In genomic region chr6:121305957-121306607, GRCh38 we compare ENCODE assay signal across 8 cellular contexts. TPM values are rescaled to one million over a fixed set of nuclear protein-coding genes. Genes with fewer than 3 reads are reported as not detected.
DNase-seq lines count a peak whose midpoint lies in the region; ATAC-seq and TF ChIP-seq lines count a peak whose summit lies in the region.

No MANE protein-coding gene starts in this region.

- H3K23ac ChIP-seq in mesendoderm (ENCODE audit: low read length), result no peak overlapping the region

- TF ChIP-seq CTCF in breast epithelium (IDR thresholded peaks at IDR 0.05), result peak in 2 of 3 donors; percentile 29 to 31

- no peak for ATAC-seq in CD4-positive, CD25-positive, alpha-beta regulatory T cell (ENCODE audit: low read depth in 2 of 2)
- ATAC-seq in GM18870 (IDR thresholded peaks at IDR 0.05; ENCODE audit: unreplicated experiment), result peak; percentile 81
- ATAC-seq in HG03095 (IDR thresholded peaks at IDR 0.05; ENCODE audit: unreplicated experiment), result peak; percentile 86

- no CpG with 5 or more reads among the region's 7 CpGs for WGBS in mesendoderm (ENCODE audit: extremely low coverage, insufficient coverage, low lambda C conversion rate)

- no peak overlapping the region for H3K9ac ChIP-seq in mesendoderm (ENCODE audit: low read length)

- H3K27me3 Mint-ChIP-seq in CD4-positive, CD25-positive, alpha-beta regulatory T cell, result no peaks in the 10 kb centered on the region

- peaks cover 2% of the 10 kb centered on the region for H3K36me3 Mint-ChIP-seq in CD4-positive, CD25-positive, alpha-beta regulatory T cell

- H3K27ac ChIP-seq in CD4-positive, CD25-positive, alpha-beta regulatory T cell (ENCODE audit: insufficient read depth, low read length, poor library complexity, severe bottlenecking), result no peak overlapping the region
- H3K27ac ChIP-seq in breast epithelium (no peak overlapping the region), mesendoderm (ENCODE audit: low read depth, low read length) (no peak overlapping the region)

- H3K4me2 ChIP-seq in mesendoderm (ENCODE audit: low read length), result no peak overlapping the region

- no peaks in the 10 kb centered on the region for H3K9me3 ChIP-seq in CD4-positive, CD25-positive, alpha-beta regulatory T cell (ENCODE audit: control insufficient read depth in 2 of 2, low read length in 2 of 2)
- H3K9me3 ChIP-seq in breast epithelium, result no peaks in the 10 kb centered on the region

- peaks cover 0 to 4% (median 2%) of the 10 kb centered on the region in 4 donors for H3K4me1 Mint-ChIP-seq in CD4-positive, CD25-positive, alpha-beta regulatory T cell

- intact Hi-C loops in breast epithelium (cut with DNase I; ENCODE audit: low total_unique reads), result no loop called here

- H3K36me3 ChIP-seq in CD4-positive, CD25-positive, alpha-beta regulatory T cell (ENCODE audit: control insufficient read depth, insufficient read depth, low read length), result no peaks in the 10 kb centered on the region
- H3K36me3 ChIP-seq in breast epithelium (no peaks in the 10 kb centered on the region), mesendoderm (ENCODE audit: control insufficient read depth, insufficient read depth, low read length) (no peaks in the 10 kb centered on the region)

- DNase-seq in CD4-positive, CD25-positive, alpha-beta regulatory T cell, result peak in 2 of 3 donors; percentile 6 to 29
- DNase-seq in NCI-H2227 treated with DMSO at 0.1 percent for 48 hours (lab: John Stamatoyannopoulos, UW) (peak; percentile 28), breast epithelium (ENCODE audit: low spot score in 2 of 2) (no peak), mesendoderm (peak; percentile 59), mucosa of gallbladder (ENCODE audit: low spot score) (no peak)
- DNase-seq in activated CD4-positive, CD25-positive, alpha-beta regulatory T cell (lab: John Stamatoyannopoulos, UW), result no peak

- H3K79me1 ChIP-seq in mesendoderm (ENCODE audit: low read length), result no peaks in the 10 kb centered on the region

- H2BK5ac ChIP-seq in mesendoderm (ENCODE audit: low read length), result no peak overlapping the region

- no peak overlapping the region for H3K18ac ChIP-seq in mesendoderm (ENCODE audit: low read length)

- no peak overlapping the region for H4K8ac ChIP-seq in mesendoderm (ENCODE audit: low read depth, low read length)

- no peak overlapping the region for H3K4me3 ChIP-seq in CD4-positive, CD25-positive, alpha-beta regulatory T cell (ENCODE audit: low read depth, low read length)
- H3K4me3 ChIP-seq in breast epithelium, result no peak overlapping the region
- no peak overlapping the region for H3K4me3 ChIP-seq in mesendoderm (ENCODE audit: low read length)

- no peak overlapping the region for H4K5ac ChIP-seq in mesendoderm (ENCODE audit: low read length)

- TF ChIP-seq POLR2A in breast epithelium (IDR thresholded peaks at IDR 0.05), result no peak

- H3K9me3 Mint-ChIP-seq in CD4-positive, CD25-positive, alpha-beta regulatory T cell, result no peaks in the 10 kb centered on the region

- no peak overlapping the region for H3K4me3 Mint-ChIP-seq in CD4-positive, CD25-positive, alpha-beta regulatory T cell

- no peak overlapping the region for H2BK120ac ChIP-seq in mesendoderm (ENCODE audit: low read depth, low read length)

- no peaks in the 10 kb centered on the region for H3K79me2 ChIP-seq in mesendoderm (ENCODE audit: control insufficient read depth, insufficient read depth, low read length)

- no peak overlapping the region for H3K56ac ChIP-seq in mesendoderm (ENCODE audit: low read length)

- no peak overlapping the region for H2AK5ac ChIP-seq in mesendoderm (ENCODE audit: low read length)

- H3K4ac ChIP-seq in mesendoderm (ENCODE audit: low read depth, low read length), result no peak overlapping the region

- no peaks in the 10 kb centered on the region for H3K4me1 ChIP-seq in CD4-positive, CD25-positive, alpha-beta regulatory T cell (ENCODE audit: control insufficient read depth, insufficient read depth, low read length, poor library complexity, severe bottlenecking)
- H3K4me1 ChIP-seq in breast epithelium, result no peaks in the 10 kb centered on the region
- H3K4me1 ChIP-seq in mesendoderm (ENCODE audit: control insufficient read depth, low read depth, low read length), result no peaks in the 10 kb centered on the region

- H3K27ac Mint-ChIP-seq in CD4-positive, CD25-positive, alpha-beta regulatory T cell, result no peak overlapping the region

- H3K27me3 ChIP-seq in CD4-positive, CD25-positive, alpha-beta regulatory T cell (ENCODE audit: control insufficient read depth, insufficient read depth, low read length), result no peaks in the 10 kb centered on the region
- no peaks in the 10 kb centered on the region for H3K27me3 ChIP-seq in breast epithelium
- H3K27me3 ChIP-seq in mesendoderm (ENCODE audit: insufficient read depth, low read length, poor library complexity), result no peaks in the 10 kb centered on the region

- no peak overlapping the region for H2BK15ac ChIP-seq in mesendoderm (replicated peaks; ENCODE audit: low read depth)

RNA-seq across cellular contexts. Expression of gene TBC1D32, which starts 28.2 kb away (rescaled TPM):
- total RNA-seq in CD4-positive, CD25-positive, alpha-beta regulatory T cell, result 6.0 TPM
- polyA plus RNA-seq in CD4-positive, CD25-positive, alpha-beta regulatory T cell, result 1 to 10 TPM; 2.2 to 3.0 (median 2.6) TPM
- total RNA-seq in breast epithelium, result 10 to 100 TPM in 2 of 3 donors, 1 to 10 TPM in 1; 5.8 to 26.3 (median 18.7) TPM
- 3.3 TPM for polyA plus RNA-seq in mesendoderm (2013, experiment 1 of 2)
- polyA plus RNA-seq in mesendoderm (2013, experiment 2 of 2), result 3.4 TPM
- 8.4 TPM for total RNA-seq in mucosa of gallbladder

Comparison
In these comparisons a context has a peak if more than half of its experiments do, and no peak if none do; other contexts are left out.
1. ATAC-seq: peak in GM18870 (single experiment) and HG03095 (single experiment); none in CD4-positive, CD25-positive, alpha-beta regulatory T cell (0 of 2).
2. DNase-seq: peak in CD4-positive, CD25-positive, alpha-beta regulatory T cell (2 of 3), NCI-H2227 treated with DMSO at 0.1 percent for 48 hours (single experiment) and mesendoderm (single experiment); none in breast epithelium (0 of 2), activated CD4-positive, CD25-positive, alpha-beta regulatory T cell (0 of 4) and mucosa of gallbladder (single experiment).